In the genomic region with DNA sequence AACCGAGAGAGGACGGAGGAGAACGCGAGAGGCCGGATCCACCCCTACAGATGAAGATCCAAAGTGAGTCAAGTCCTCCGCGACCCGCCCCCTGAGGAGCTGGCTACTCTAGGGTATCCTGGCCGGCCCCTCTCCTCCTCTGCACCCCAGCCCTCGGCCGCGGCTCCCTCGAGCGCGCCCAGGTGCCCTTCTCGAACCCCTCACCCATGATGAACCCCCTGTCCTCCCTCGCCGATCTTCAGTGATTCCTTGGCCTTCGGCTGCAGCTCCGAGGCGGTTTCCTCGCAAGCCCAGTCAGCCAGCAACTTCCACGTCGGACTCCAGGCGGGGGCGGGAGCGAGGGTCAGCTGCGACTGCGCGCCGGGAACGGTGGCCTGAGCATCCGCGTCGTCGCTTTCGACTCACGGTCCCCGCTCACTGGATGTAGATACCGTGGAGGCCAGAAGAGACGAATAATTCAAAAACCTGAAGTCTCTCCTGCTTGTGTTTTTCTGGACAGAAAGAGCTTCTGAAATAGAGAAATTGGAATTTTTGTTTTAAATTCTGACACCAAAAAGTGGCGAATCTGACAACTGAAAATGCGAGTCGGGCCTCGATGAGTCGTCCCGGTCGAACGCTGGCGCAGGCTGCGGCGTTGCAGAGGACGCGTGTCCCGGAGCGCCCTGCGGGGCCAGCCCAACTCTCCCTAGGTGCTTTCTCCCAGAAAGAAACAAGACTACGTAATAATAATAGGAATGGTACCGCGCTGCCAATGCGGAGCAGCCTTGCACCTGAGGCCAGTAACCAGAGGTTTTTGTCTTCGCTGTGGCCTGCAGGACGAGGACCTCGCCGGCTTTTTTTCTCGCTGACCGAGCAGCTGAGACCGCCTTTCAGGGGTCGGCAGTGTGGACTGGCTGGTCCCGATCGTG, we compare ENCODE assay signal across 8 cellular contexts. TPM values are rescaled to one million over a fixed set of nuclear protein-coding genes. Genes with fewer than 3 reads are reported as not detected.
DNase-seq lines count a peak whose midpoint lies in the region; ATAC-seq and TF ChIP-seq lines count a peak whose summit lies in the region.

A gene (minus strand): TSS at position 335 of the 908 bp plus-strand sequence. CDS start 127 bp downstream, at position 208.

- TF ChIP-seq CTCF in activated B cell treated with CpG ODN at 0.5 μM for 24 hours (IDR thresholded peaks at IDR 0.05) (no peak), cardiac fibroblast (IDR thresholded peaks at IDR 0.05; ENCODE audit: low read depth, low read length) (no peak), spleen (IDR thresholded peaks at IDR 0.05 in 8 of 11, conservative IDR thresholded peaks at IDR 0.05 in 3 of 11) (peak in 2 of 11 experiments; percentile 9 to 12)

- peaks cover 13 to 63% (median 32%) of the 10 kb centered on the region in 6 donors for H3K4me1 ChIP-seq in spleen

- H3K36me3 ChIP-seq in spleen, result peaks cover 0 to 18% (median under 1%) of the 10 kb centered on the region in 6 donors

- peaks cover 15% of the 10 kb centered on the region for H3K36me3 Mint-ChIP-seq in activated B cell treated with CpG ODN at 0.5 μM for 24 hours (ENCODE audit: low read depth)

- H3K27me3 Mint-ChIP-seq in activated B cell treated with CpG ODN at 0.5 μM for 24 hours, result no peaks in the 10 kb centered on the region

- peak within 1 kb of the TSS; percentile 85 to 95 (median 90) for H3K27ac ChIP-seq in spleen

- peak; percentile 88 for ATAC-seq in GM18907 (IDR thresholded peaks at IDR 0.05; ENCODE audit: unreplicated experiment)
- peak; percentile 76 for ATAC-seq in HG03139 (IDR thresholded peaks at IDR 0.05; ENCODE audit: unreplicated experiment)
- ATAC-seq in activated B cell treated with CpG ODN at 0.5 μM for 24 hours (ENCODE audit: low read depth), result peak; percentile 87

- peak within 1 kb of the TSS; percentile 99 for H3K4me3 Mint-ChIP-seq in activated B cell treated with CpG ODN at 0.5 μM for 24 hours

- H3K27ac Mint-ChIP-seq in activated B cell treated with CpG ODN at 0.5 μM for 24 hours, result peak within 1 kb of the TSS; percentile 97

- DNase-seq in AG08395 (ENCODE audit: low spot score) (peak; percentile 92), NCI-H2227 treated with DMSO at 0.1 percent for 48 hours (lab: John Stamatoyannopoulos, UW) (peak; percentile 92), activated B cell treated with CpG ODN at 0.5 μM for 24 hours (peak; percentile 74), cardiac fibroblast (ENCODE audit: low read depth in 2 of 2) (peak; percentile 93 to 94), inferior parietal cortex (ENCODE audit: extremely low spot score) (peak; percentile 93), spleen (peak; percentile 95)

- peak in 1 of 3 donors; percentile 2 for TF ChIP-seq POLR2A in spleen (IDR thresholded peaks at IDR 0.05)

- H3K4me3 ChIP-seq in cardiac fibroblast (replicated peaks in 1 of 2; ENCODE audit: low read depth in 2 of 2, low read length in 2 of 2), result peak within 1 kb of the TSS; percentile 89 to 90
- H3K4me3 ChIP-seq in spleen, result peak within 1 kb of the TSS; percentile 70 to 96 (median 86)

- H3K9me3 Mint-ChIP-seq in activated B cell treated with CpG ODN at 0.5 μM for 24 hours, result no peaks in the 10 kb centered on the region

- H3K9me3 ChIP-seq in spleen, result no peaks in the 10 kb centered on the region

- POLR2A ChIA-PET in activated B cell treated with CpG ODN at 0.5 μM for 24 hours (lab: Charles Lee), result interaction anchor here (0.8 to 3.2 kb wide), 10 partner anchors 18 to 528 kb away, joined by 3 to 16 read pairs (median 4); a partner anchor contains a TSS

- CTCF ChIA-PET in activated B cell treated with CpG ODN at 0.5 μM for 24 hours (lab: Charles Lee), result interaction anchor here (1.3 kb wide), 1 partner anchor 421 kb away, joined by 6 read pairs; no protein-coding TSS in a partner anchor

- WGBS in spleen, 5 donors, result 0 to 1% (median 1%) methylated on average over 58 to 71 of the region's 71 CpGs

- peaks cover 24% of the 10 kb centered on the region for H3K4me1 Mint-ChIP-seq in activated B cell treated with CpG ODN at 0.5 μM for 24 hours

- intact Hi-C loops in activated B cell treated with CpG ODN at 0.5 μM for 24 hours (cut with micrococcal nuclease), result loop anchor here (1.0 to 10.0 kb wide), 4 partner anchors 127 to 1077 kb away; a partner anchor contains a TSS
- intact Hi-C loops in spleen (cut with DNase I; ENCODE audit: low total_unique reads), result no loop called here

- no peaks in the 10 kb centered on the region for H3K27me3 ChIP-seq in spleen (replicated peaks in 1 of 7)

RNA-seq across cellular contexts. Expression of the gene that starts here (rescaled TPM):
- total RNA-seq in activated B cell treated with CpG ODN at 0.5 μM for 24 hours (45.4 and 49.5 TPM in 2 replicates), spleen (10 to 100 TPM; 37.1 to 64.9 (median 46.2) TPM)
- 10 to 100 TPM; 12.3 to 20.0 (median 19.6) TPM for polyA plus RNA-seq in spleen

Comparison
In these comparisons a context has a peak if more than half of its experiments do, and no peak if none do; other contexts are left out.
1. Peak in every context shown above with its lines: DNase-seq, ATAC-seq, H3K4me3 ChIP-seq and H3K27ac ChIP-seq.